Comparison of ENCODE assay signal across 1 cellular context in genomic region chr12:130971871-130972588, GRCh38.
TF ChIP-seq lines count a peak whose summit lies in the region.

No MANE protein-coding gene starts in this region.

TF ChIP-seq in HepG2, 621 proteins besides CTCF, POLR2A, EP300 and RAD21 (continued from another document and continues in another):
- TF ChIP-seq ZBTB40 (IDR thresholded peaks at IDR 0.05): no peak
- no peak for TF ChIP-seq ZBTB40 (CRISPR knock-in tag; IDR thresholded peaks at IDR 0.05)
- TF ChIP-seq TBL1XR1 (IDR thresholded peaks at IDR 0.05; ENCODE audit: borderline replicate concordance, low read length, partially characterized antibody): no peak
- no peak for TF ChIP-seq GMEB2 (CRISPR knock-in tag; IDR thresholded peaks at IDR 0.05; ENCODE audit: low read depth)
- no peak for TF ChIP-seq HDAC6 (IDR thresholded peaks at IDR 0.05; ENCODE audit: low read depth, low read length)
- no peak for TF ChIP-seq CREB3 (CRISPR knock-in tag; IDR thresholded peaks at IDR 0.05)
- no peak for TF ChIP-seq TCF7 (IDR thresholded peaks at IDR 0.05; ENCODE audit: low read depth)
- no peak for TF ChIP-seq CCDC6 (CRISPR knock-in tag; IDR thresholded peaks at IDR 0.05)
- no peak for TF ChIP-seq JUNB (CRISPR knock-in tag; IDR thresholded peaks at IDR 0.05; ENCODE audit: borderline replicate concordance)
- no peak for TF ChIP-seq ZNF746 (CRISPR knock-in tag; IDR thresholded peaks at IDR 0.05)
- TF ChIP-seq ZNF207 (IDR thresholded peaks at IDR 0.05; ENCODE audit: borderline replicate concordance): no peak
- TF ChIP-seq MED13 (CRISPR knock-in tag; IDR thresholded peaks at IDR 0.05): no peak
- peak; percentile 90 for TF ChIP-seq MAX (IDR thresholded peaks at IDR 0.05)
- no peak for TF ChIP-seq MIER2 (CRISPR knock-in tag; IDR thresholded peaks at IDR 0.05)
- peak; percentile 57; the same call in 1 of the 2 replicates for TF ChIP-seq MIXL1 (CRISPR knock-in tag; IDR thresholded peaks at IDR 0.05)
- no peak for TF ChIP-seq ZNF451 (CRISPR knock-in tag; IDR thresholded peaks at IDR 0.05)
- TF ChIP-seq ZNF296 (CRISPR knock-in tag; conservative IDR thresholded peaks at IDR 0.05): no peak
- TF ChIP-seq GATAD1 (CRISPR knock-in tag; IDR thresholded peaks at IDR 0.05): no peak
- TF ChIP-seq MYNN (CRISPR knock-in tag; IDR thresholded peaks at IDR 0.05; ENCODE audit: low read depth): no peak
- no peak for TF ChIP-seq SIN3A (IDR thresholded peaks at IDR 0.05; ENCODE audit: borderline replicate concordance, low read depth, low read length)
- no peak for TF ChIP-seq ZNF619 (CRISPR knock-in tag; IDR thresholded peaks at IDR 0.05)
- TF ChIP-seq SALL1 (CRISPR knock-in tag; IDR thresholded peaks at IDR 0.05): peak; percentile 41; the same call in 1 of the 2 replicates
- 0 out of 2 replicates have a peak, but pooled peaks have one; percentile 45 for TF ChIP-seq WIZ (CRISPR knock-in tag; IDR thresholded peaks at IDR 0.05)
- no peak for TF ChIP-seq HNRNPUL1 (IDR thresholded peaks at IDR 0.05; ENCODE audit: low read depth, low read length)
- no peak for TF ChIP-seq RFX3 (CRISPR knock-in tag; IDR thresholded peaks at IDR 0.05)
- TF ChIP-seq THRA (CRISPR knock-in tag; IDR thresholded peaks at IDR 0.05; ENCODE audit: borderline replicate concordance): no peak
- TF ChIP-seq ZNF256 (CRISPR knock-in tag; conservative IDR thresholded peaks at IDR 0.05): no peak
- 0 out of 4 replicates have a peak, but pooled peaks of 1 of the 2 experiments have one; percentile 27 for TF ChIP-seq ATF4 (CRISPR knock-in tag; IDR thresholded peaks at IDR 0.05)
- TF ChIP-seq KDM5B (CRISPR knock-in tag; IDR thresholded peaks at IDR 0.05; ENCODE audit: borderline replicate concordance): no peak
- no peak for TF ChIP-seq TFDP2 (CRISPR knock-in tag; IDR thresholded peaks at IDR 0.05)
- TF ChIP-seq HBP1 (CRISPR knock-in tag; IDR thresholded peaks at IDR 0.05; ENCODE audit: low read depth): no peak
- TF ChIP-seq ZBTB43 (CRISPR knock-in tag; conservative IDR thresholded peaks at IDR 0.05): no peak
- peak; percentile 84 for TF ChIP-seq ZBTB38 (CRISPR knock-in tag; IDR thresholded peaks at IDR 0.05)
- no peak for TF ChIP-seq PAX8 (CRISPR knock-in tag; IDR thresholded peaks at IDR 0.05; ENCODE audit: borderline replicate concordance)
- TF ChIP-seq ZNF737 (CRISPR knock-in tag; IDR thresholded peaks at IDR 0.05; ENCODE audit: borderline replicate concordance): no peak
- TF ChIP-seq ETS1 (CRISPR knock-in tag; IDR thresholded peaks at IDR 0.05): no peak
- peak; percentile 61 for TF ChIP-seq RARA (CRISPR knock-in tag; IDR thresholded peaks at IDR 0.05)
- TF ChIP-seq NFYB (CRISPR knock-in tag; IDR thresholded peaks at IDR 0.05): no peak
- no peak for TF ChIP-seq RELA (CRISPR knock-in tag; IDR thresholded peaks at IDR 0.05)
- no peak for TF ChIP-seq MATR3 (CRISPR knock-in tag; IDR thresholded peaks at IDR 0.05)
- TF ChIP-seq CBX5 (CRISPR knock-in tag; IDR thresholded peaks at IDR 0.05; ENCODE audit: borderline replicate concordance): no peak
- TF ChIP-seq PAF1 (CRISPR knock-in tag; IDR thresholded peaks at IDR 0.05): no peak
- TF ChIP-seq ESRRA (CRISPR knock-in tag; IDR thresholded peaks at IDR 0.05; ENCODE audit: low read depth): peak; percentile 49; the same call in 1 of the 2 replicates
- TF ChIP-seq ZNF282 (IDR thresholded peaks at IDR 0.05; ENCODE audit: partially characterized antibody): no peak
- TF ChIP-seq ZSCAN29 (CRISPR knock-in tag; conservative IDR thresholded peaks at IDR 0.05): no peak
- no peak for TF ChIP-seq ATF7-NPFF (CRISPR knock-in tag; IDR thresholded peaks at IDR 0.05; ENCODE audit: low read depth)
- TF ChIP-seq ZNF615 (CRISPR knock-in tag; IDR thresholded peaks at IDR 0.05; ENCODE audit: borderline replicate concordance): no peak
- TF ChIP-seq MEIS1 (CRISPR knock-in tag; IDR thresholded peaks at IDR 0.05; ENCODE audit: borderline replicate concordance): no peak
- peak; percentile 52; the same call in 1 of the 2 replicates for TF ChIP-seq DRAP1 (CRISPR knock-in tag; IDR thresholded peaks at IDR 0.05)
